Comparison of ENCODE assay signal across 9 cellular contexts in genomic region chr6:107179004-107179403, GRCh38.
A peak's percentile ranks its signal among the peaks of the same experiment; 100 is the strongest.
DNase-seq lines count a peak whose midpoint lies in the region; ATAC-seq and TF ChIP-seq lines count a peak whose summit lies in the region.
"Had no signal": no experiment of that assay in that cellular context is flagged by ENCODE, and none has a peak within 500 bp of the region (broad histone marks: within the 10 kb centered on the region; RNA-seq: fewer than 3 reads in every experiment).

No MANE protein-coding gene starts in this region.

- TF ChIP-seq CTCF in Calu3 (IDR thresholded peaks at IDR 0.05; ENCODE audit: unreplicated experiment) (no peak), HEK293 (tag by site-specific recombination; IDR thresholded peaks at IDR 0.05) (no peak), foreskin keratinocyte (conservative IDR thresholded peaks at IDR 0.05) (peak; percentile 64)

- ATAC-seq in foreskin keratinocyte (no peak), HG02981 (IDR thresholded peaks at IDR 0.05; ENCODE audit: unreplicated experiment) (no peak)
- ATAC-seq: natural killer cell treated with Interleukin-12 subunit alpha and Interleukin-12 subunit beta and Interleukin-15 and Interleukin-18, amount 100 ng/mL, for 72 hours had no signal

- H3K36me3 Mint-ChIP-seq in Calu3 (ENCODE audit: insufficient read depth, unreplicated experiment), result no peaks in the 10 kb centered on the region
- H3K36me3 Mint-ChIP-seq: natural killer cell treated with Interleukin-12 subunit alpha and Interleukin-12 subunit beta and Interleukin-15 and Interleukin-18, amount 100 ng/mL, for 72 hours had no signal

- CTCF ChIA-PET in Calu3 (lab: Charles Lee), result interaction anchor here (0.6 to 0.9 kb wide), 3 partner anchors 33 to 46 kb away, joined by 3 read pairs; no protein-coding TSS in a partner anchor
- CTCF ChIA-PET in HEK293 (lab: Yijun Ruan, JAX), result interaction anchor here (0.5 to 2.1 kb wide), 23 partner anchors 11 to 1158 kb away, joined by 3 to 6 read pairs (median 4); no protein-coding TSS in a partner anchor

- H3K27ac Mint-ChIP-seq in Calu3 (ENCODE audit: unreplicated experiment), result no peak overlapping the region
- H3K27ac Mint-ChIP-seq: natural killer cell treated with Interleukin-12 subunit alpha and Interleukin-12 subunit beta and Interleukin-15 and Interleukin-18, amount 100 ng/mL, for 72 hours had no signal

- no peaks in the 10 kb centered on the region for H3K9me3 ChIP-seq in HEK293 (ENCODE audit: control insufficient read depth, insufficient read depth, low read depth, low read length)

- H3K36me3 ChIP-seq in HEK293 (ENCODE audit: control insufficient read depth in 2 of 2, insufficient read depth in 1 of 2, low read length in 2 of 2), result no peaks in the 10 kb centered on the region

- no peaks in the 10 kb centered on the region for H3K27me3 ChIP-seq in foreskin keratinocyte

- DNase-seq in Calu3, result peak; percentile 28
- DNase-seq in RKO (ENCODE audit: low spot score), result peak; percentile 15
- no peak for DNase-seq in foreskin keratinocyte
- DNase-seq in NCI-H226, result no peak
- DNase-seq in islet precursor cell, result no peak
- no peak for DNase-seq in substantia nigra (lab: John Stamatoyannopoulos, UW)

- POLR2A ChIA-PET in HEK293 (lab: Yijun Ruan, JAX), result no interaction called here

- no TSS peak for BruUV-seq in Calu3 (replicated peaks; lab: Mats Ljungman, UMichigan)

- H3K27ac ChIP-seq in HEK293 (ENCODE audit: extremely low read depth, low read depth, low read length) (no peak overlapping the region), foreskin keratinocyte (no peak overlapping the region), substantia nigra (ENCODE audit: low read depth, low read length, poor library complexity, severe bottlenecking) (no peak overlapping the region)

- no peaks in the 10 kb centered on the region for H3K4me1 ChIP-seq in HEK293 (ENCODE audit: control insufficient read depth, insufficient read depth, low read length)
- H3K4me1 ChIP-seq in foreskin keratinocyte, result no peaks in the 10 kb centered on the region

- no peaks in the 10 kb centered on the region for H3K9me3 Mint-ChIP-seq in Calu3 (ENCODE audit: low read depth, unreplicated experiment)
- H3K9me3 Mint-ChIP-seq: natural killer cell treated with Interleukin-12 subunit alpha and Interleukin-12 subunit beta and Interleukin-15 and Interleukin-18, amount 100 ng/mL, for 72 hours had no signal

- peaks cover under 1% of the 10 kb centered on the region for H3K4me1 Mint-ChIP-seq in Calu3 (ENCODE audit: low read depth, unreplicated experiment)

- no peaks in the 10 kb centered on the region for H3K27me3 Mint-ChIP-seq in Calu3 (ENCODE audit: unreplicated experiment)
- H3K27me3 Mint-ChIP-seq: natural killer cell treated with Interleukin-12 subunit alpha and Interleukin-12 subunit beta and Interleukin-15 and Interleukin-18, amount 100 ng/mL, for 72 hours had no signal

- intact Hi-C loops in Calu3 (cut with micrococcal nuclease; ENCODE audit: unreplicated experiment), result no loop called here

- H3K4me3 Mint-ChIP-seq in Calu3 (ENCODE audit: low read depth, unreplicated experiment), result no peak overlapping the region
- H3K4me3 Mint-ChIP-seq: natural killer cell treated with Interleukin-12 subunit alpha and Interleukin-12 subunit beta and Interleukin-15 and Interleukin-18, amount 100 ng/mL, for 72 hours had no signal

- H3K4me3 ChIP-seq in HEK293 (ENCODE audit: low read depth, low read length), result no peak overlapping the region

TF ChIP-seq in HEK293, 187 proteins besides CTCF, POLR2A, EP300 and RAD21:
- no peak for TF ChIP-seq ZNF600 (tag by site-specific recombination; IDR thresholded peaks at IDR 0.05)
- no peak for TF ChIP-seq ZNF670 (tag by site-specific recombination; IDR thresholded peaks at IDR 0.05; ENCODE audit: low read depth)
- 0 out of 2 replicates have a peak, but pooled peaks have one; percentile 42 for TF ChIP-seq ZNF2 (tag by site-specific recombination; IDR thresholded peaks at IDR 0.05)
TF ChIP-seq in HEK293: peak in this region for 1.

Comparison
In these comparisons a context has a peak if more than half of its experiments do, and no peak if none do; other contexts are left out.
1. DNase-seq: peak in Calu3 (single experiment) and RKO (single experiment); none in foreskin keratinocyte (0 of 2), NCI-H226 (single experiment), islet precursor cell (single experiment) and substantia nigra (0 of 49).